ENCODE assay signal across 8 cellular contexts in the genomic region with DNA sequence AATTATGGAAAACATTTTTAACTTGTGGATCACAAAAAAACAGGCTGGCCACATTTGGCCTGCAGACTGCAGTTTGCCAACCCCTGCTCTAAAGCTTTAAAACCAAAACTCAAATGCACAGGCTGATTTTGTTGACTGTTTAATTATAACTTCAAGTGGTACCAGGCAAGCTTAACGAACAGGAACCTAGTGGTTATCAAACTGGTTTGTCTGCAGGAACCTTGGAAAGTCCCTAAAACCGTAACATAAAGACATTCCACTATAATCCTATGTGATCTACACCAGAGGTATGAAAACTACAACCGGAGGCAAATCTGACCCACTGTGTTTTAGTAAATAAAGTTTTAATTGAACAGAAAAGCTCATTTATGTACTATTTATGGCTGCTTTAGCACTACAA. TPM values are rescaled to one million over a fixed set of nuclear protein-coding genes. Genes with fewer than 3 reads are reported as not detected.
DNase-seq lines count a peak whose midpoint lies in the region; ATAC-seq and TF ChIP-seq lines count a peak whose summit lies in the region.

No MANE protein-coding gene starts in this region.

- DNase-seq in activated naive CD4-positive, alpha-beta T cell treated with anti-CD3 and anti-CD28 coated beads for 36 hours = no peak
- no peak for DNase-seq in activated naive CD4-positive, alpha-beta T cell treated with anti-CD3 and anti-CD28 coated beads, Interleukin-2, amount 50 U/mL, for 16 hours
- no peak for DNase-seq in activated CD8-positive, alpha-beta T cell treated with anti-CD3 and anti-CD28 coated beads for 36 hours
- DNase-seq in thyroid gland (no peak), LoVo (ENCODE audit: low spot score) (no peak), NCI-H1694 treated with DMSO at 0.1 percent for 48 hours (lab: John Stamatoyannopoulos, UW) (no peak), cerebellar cortex (ENCODE audit: low spot score) (no peak)

- TF ChIP-seq CTCF in activated CD8-positive, alpha-beta T cell treated with anti-CD3 and anti-CD28 coated beads for 36 hours (IDR thresholded peaks at IDR 0.05) = no peak
- TF ChIP-seq CTCF in thyroid gland (IDR thresholded peaks at IDR 0.05) = no peak

- H3K4me1 Mint-ChIP-seq in activated naive CD4-positive, alpha-beta T cell treated with anti-CD3 and anti-CD28 coated beads for 36 hours (ENCODE audit: low read depth) = peaks cover 67% of the 10 kb centered on the region
- peaks cover 76% of the 10 kb centered on the region for H3K4me1 Mint-ChIP-seq in activated CD8-positive, alpha-beta T cell treated with anti-CD3 and anti-CD28 coated beads for 36 hours (ENCODE audit: low read depth)

- H3K9me3 Mint-ChIP-seq in activated naive CD4-positive, alpha-beta T cell treated with anti-CD3 and anti-CD28 coated beads for 36 hours = no peaks in the 10 kb centered on the region
- no peaks in the 10 kb centered on the region for H3K9me3 Mint-ChIP-seq in activated CD8-positive, alpha-beta T cell treated with anti-CD3 and anti-CD28 coated beads for 36 hours

- POLR2A ChIA-PET in activated CD8-positive, alpha-beta T cell treated with anti-CD3 and anti-CD28 coated beads for 36 hours (lab: Charles Lee) = interaction anchor here (0.8 to 2.5 kb wide), 4 partner anchors 15 to 215 kb away, joined by 3 to 6 read pairs (median 3); no protein-coding TSS in a partner anchor

- CTCF ChIA-PET in activated naive CD4-positive, alpha-beta T cell treated with anti-CD3 and anti-CD28 coated beads for 36 hours (lab: Charles Lee) = interaction anchor here (0.8 to 1.0 kb wide), 2 partner anchors 19 to 194 kb away, joined by 3 to 4 read pairs; no protein-coding TSS in a partner anchor
- CTCF ChIA-PET in activated CD8-positive, alpha-beta T cell treated with anti-CD3 and anti-CD28 coated beads for 36 hours (lab: Charles Lee) = interaction anchor here (0.8 to 1.1 kb wide), 2 partner anchors 54 to 93 kb away, joined by 3 read pairs; no protein-coding TSS in a partner anchor

- H3K27ac ChIP-seq in thyroid gland = peak overlapping the region in 2 of 3 donors; percentile 63 to 88

- WGBS in thyroid gland, 2 donors = 12 to 28% methylated on average over 3 of the region's 3 CpGs

- no peaks in the 10 kb centered on the region for H3K27me3 ChIP-seq in thyroid gland

- H3K4me3 Mint-ChIP-seq in activated naive CD4-positive, alpha-beta T cell treated with anti-CD3 and anti-CD28 coated beads for 36 hours = no peak overlapping the region
- H3K4me3 Mint-ChIP-seq in activated CD8-positive, alpha-beta T cell treated with anti-CD3 and anti-CD28 coated beads for 36 hours = peak overlapping the region; percentile 34

- ATAC-seq in HG03064 (IDR thresholded peaks at IDR 0.05; ENCODE audit: low read depth, unreplicated experiment) = peak; percentile 49
- peak; percentile 58 for ATAC-seq in activated CD8-positive, alpha-beta T cell treated with anti-CD3 and anti-CD28 coated beads for 36 hours

- H3K4me1 ChIP-seq in thyroid gland = peaks cover 63 to 77% of the 10 kb centered on the region in 2 donors

- H3K27me3 Mint-ChIP-seq in activated naive CD4-positive, alpha-beta T cell treated with anti-CD3 and anti-CD28 coated beads for 36 hours (ENCODE audit: low read depth) = no peaks in the 10 kb centered on the region
- H3K27me3 Mint-ChIP-seq in activated CD8-positive, alpha-beta T cell treated with anti-CD3 and anti-CD28 coated beads for 36 hours = no peaks in the 10 kb centered on the region

- TF ChIP-seq POLR2A in thyroid gland (IDR thresholded peaks at IDR 0.05) = no peak

- H3K27ac Mint-ChIP-seq in activated naive CD4-positive, alpha-beta T cell treated with anti-CD3 and anti-CD28 coated beads for 36 hours = peak overlapping the region; percentile 56
- peak overlapping the region; percentile 85 for H3K27ac Mint-ChIP-seq in activated CD8-positive, alpha-beta T cell treated with anti-CD3 and anti-CD28 coated beads for 36 hours

- H3K4me3 ChIP-seq in thyroid gland (replicated peaks in 1 of 3) = no peak overlapping the region

- no peaks in the 10 kb centered on the region for H3K36me3 ChIP-seq in thyroid gland

- H3K9me3 ChIP-seq in thyroid gland = no peaks in the 10 kb centered on the region

- intact Hi-C loops in activated naive CD4-positive, alpha-beta T cell treated with anti-CD3 and anti-CD28 coated beads for 36 hours (cut with micrococcal nuclease) = loop anchor here (1.0 to 5.0 kb wide), 3 partner anchors 38 to 282 kb away; no protein-coding TSS in a partner anchor
- intact Hi-C loops in activated CD8-positive, alpha-beta T cell treated with anti-CD3 and anti-CD28 coated beads for 36 hours (cut with micrococcal nuclease) = loop anchor here (5.0 kb wide), 1 partner anchor 47 kb away; no protein-coding TSS in a partner anchor
- intact Hi-C loops in thyroid gland (cut with DNase I) = no loop called here

- no peaks in the 10 kb centered on the region for H3K36me3 Mint-ChIP-seq in activated naive CD4-positive, alpha-beta T cell treated with anti-CD3 and anti-CD28 coated beads for 36 hours (ENCODE audit: low read depth)
- peaks cover 18% of the 10 kb centered on the region for H3K36me3 Mint-ChIP-seq in activated CD8-positive, alpha-beta T cell treated with anti-CD3 and anti-CD28 coated beads for 36 hours (ENCODE audit: low read depth)

RNA-seq across cellular contexts. Expression of gene TBL1XR1, which starts 52.4 kb away (rescaled TPM):
- total RNA-seq in activated naive CD4-positive, alpha-beta T cell treated with anti-CD3 and anti-CD28 coated beads for 36 hours = 100 to 1,000 TPM; 149 to 162 TPM
- total RNA-seq in activated CD8-positive, alpha-beta T cell treated with anti-CD3 and anti-CD28 coated beads for 36 hours = 100 to 1,000 TPM; 153 to 158 TPM
- 100 to 1,000 TPM; 164 to 239 (median 195) TPM for total RNA-seq in thyroid gland
